In genomic region chr1:163147019-163147418, GRCh38 we compare ENCODE assay signal across 22 cellular contexts. TPM values are rescaled to one million over a fixed set of nuclear protein-coding genes. Genes with fewer than 3 reads are reported as not detected.
DNase-seq lines count a peak whose midpoint lies in the region; ATAC-seq, FAIRE-seq and TF ChIP-seq lines count a peak whose summit lies in the region.
"Had no signal": no experiment of that assay in that cellular context is flagged by ENCODE, and none has a peak within 500 bp of the region (broad histone marks: within the 10 kb centered on the region; RNA-seq: fewer than 3 reads in every experiment).

No MANE protein-coding gene starts in this region.

- H3K4me1 ChIP-seq in BE2C (peaks cover 74% of the 10 kb centered on the region), endothelial cell of umbilical vein (ENCODE audit: control insufficient read depth, extremely low read depth, insufficient read depth, low read length) (peaks cover 13% of the 10 kb centered on the region), osteoblast (ENCODE audit: insufficient read depth, low read length) (no peaks in the 10 kb centered on the region)

- H4K20me1 ChIP-seq in endothelial cell of umbilical vein (replicated peaks; ENCODE audit: control insufficient read depth, extremely low read depth, insufficient read depth, low read length): no peaks in the 10 kb centered on the region
- no peaks in the 10 kb centered on the region for H4K20me1 ChIP-seq in osteoblast (ENCODE audit: insufficient read depth, low read length)

- H3K9ac ChIP-seq in endothelial cell of umbilical vein (replicated peaks; ENCODE audit: extremely low read depth, insufficient read depth, low read length): peak overlapping the region; percentile 32

- H3K4me3 ChIP-seq in BE2C (ENCODE audit: low read depth, low read length) (no peak overlapping the region), endothelial cell of umbilical vein (replicated peaks in 1 of 3; ENCODE audit: insufficient read depth in 1 of 3, low read depth in 1 of 3, low read length in 3 of 3) (no peak overlapping the region), osteoblast (ENCODE audit: insufficient read depth, low read length) (no peak overlapping the region)

- TF ChIP-seq CTCF in BE2C (IDR thresholded peaks at IDR 0.05; ENCODE audit: low read depth, low read length): no peak
- TF ChIP-seq CTCF in endothelial cell of umbilical vein (IDR thresholded peaks at IDR 0.05; ENCODE audit: extremely low read depth in 1 of 2, insufficient read depth in 1 of 2, low read depth in 1 of 2, low read length in 2 of 2): no peak
- no peak for TF ChIP-seq CTCF in osteoblast (IDR thresholded peaks at IDR 0.05; ENCODE audit: extremely low read depth, low read depth, low read length)

- H3K36me3 ChIP-seq in BE2C (peaks cover 94% of the 10 kb centered on the region), endothelial cell of umbilical vein (ENCODE audit: control insufficient read depth in 2 of 2, extremely low read depth in 1 of 2, insufficient read depth in 2 of 2, low read length in 2 of 2) (peaks cover 0 to 12% of the 10 kb centered on the region in 2 experiments), osteoblast (ENCODE audit: insufficient read depth, low read length) (no peaks in the 10 kb centered on the region)

- DNase-seq in BE2C (peak; percentile 55), endothelial cell of umbilical vein (ENCODE audit: low read depth, low spot score) (peak; percentile 90), osteoblast (ENCODE audit: insufficient read length, low spot score, missing footprints) (peak; percentile 1), SK-N-DZ (ENCODE audit: low spot score) (no peak)
- no peak for DNase-seq in stimulated activated CD4-positive, alpha-beta T cell treated with anti-CD3 and anti-CD28 coated beads, Interleukin-1b, Interleukin-23, amount 100 ng/mL, for 48 hours
- no peak for DNase-seq in stimulated activated naive CD4-positive, alpha-beta T cell treated with Interleukin-2 at 50 U/mL for 16 hours (lab: John Stamatoyannopoulos, UW)
- no peak for DNase-seq in activated CD8-positive, alpha-beta memory T cell treated with anti-CD3 and anti-CD28 coated beads, Interleukin-2, amount 50 U/mL, for 4 hours
- DNase-seq: 8988T; C1 segment of cervical spinal cord; CD4-positive, CD25-positive, alpha-beta regulatory T cell; CD8-positive, alpha-beta memory T cell; COR-L47; DMS 273 treated with DMSO at 0.1 percent for 48 hours; DMS53; DND-41; H9; IMR-90 had no signal

- no peak for TF ChIP-seq POLR2A in endothelial cell of umbilical vein (IDR thresholded peaks at IDR 0.05; ENCODE audit: low read depth, low read length)

- no peaks in the 10 kb centered on the region for H3K27me3 ChIP-seq in BE2C
- H3K27me3 ChIP-seq in endothelial cell of umbilical vein (ENCODE audit: control insufficient read depth in 2 of 2, insufficient read depth in 2 of 2, low read length in 2 of 2): no peaks in the 10 kb centered on the region
- no peaks in the 10 kb centered on the region for H3K27me3 ChIP-seq in osteoblast (ENCODE audit: insufficient read depth, low read length)

- no TSS peak for BruUV-seq in endothelial cell of umbilical vein (replicated peaks; lab: Mats Ljungman, UMichigan)

- CTCF ChIA-PET in endothelial cell of umbilical vein (lab: Charles Lee): interaction anchor here (1.1 to 2.5 kb wide), 10 partner anchors 13 to 299 kb away, joined by 3 to 12 read pairs (median 4); no protein-coding TSS in a partner anchor

- H3K4me2 ChIP-seq in endothelial cell of umbilical vein (ENCODE audit: insufficient read depth, low read length) (peak overlapping the region; percentile 13), osteoblast (ENCODE audit: insufficient read depth, low read length) (no peak overlapping the region)

- peak overlapping the region; percentile 72 for H3K27ac ChIP-seq in endothelial cell of umbilical vein (ENCODE audit: insufficient read depth, low read depth, low read length)
- H3K27ac ChIP-seq in osteoblast (ENCODE audit: low read depth, low read length): no peak overlapping the region

- intact Hi-C loops in endothelial cell of umbilical vein (cut with micrococcal nuclease): loop anchor here (1.0 to 2.0 kb wide), 3 partner anchors 14 to 74 kb away; no protein-coding TSS in a partner anchor

- H2AFZ ChIP-seq in endothelial cell of umbilical vein (ENCODE audit: low read depth, low read length): no peak overlapping the region
- H2AFZ ChIP-seq in osteoblast (ENCODE audit: low read length): no peak overlapping the region

- no peaks in the 10 kb centered on the region for H3K9me1 ChIP-seq in endothelial cell of umbilical vein (replicated peaks; ENCODE audit: control insufficient read depth, extremely low read depth, insufficient read depth, low read length)

- H3K9me3 ChIP-seq in BE2C: no peaks in the 10 kb centered on the region
- no peaks in the 10 kb centered on the region for H3K9me3 ChIP-seq in endothelial cell of umbilical vein (replicated peaks; ENCODE audit: control insufficient read depth, insufficient read depth, low read length)
- H3K9me3 ChIP-seq in osteoblast (ENCODE audit: low read depth, low read length): no peaks in the 10 kb centered on the region

- H3K79me2 ChIP-seq in endothelial cell of umbilical vein (ENCODE audit: control insufficient read depth, insufficient read depth, low read length): no peaks in the 10 kb centered on the region
- no peaks in the 10 kb centered on the region for H3K79me2 ChIP-seq in osteoblast (ENCODE audit: insufficient read depth, low read length)

- ATAC-seq in SK-N-SH treated with all-trans-retinoic acid at 6 μM for 48 hours: peak; percentile 54

- peak; percentile 83 for FAIRE-seq in endothelial cell of umbilical vein (lab: Jason Lieb, UNC)
- FAIRE-seq: G401.6, GM12892, H1, HTR-8/SVneo had no signal

- POLR2A ChIA-PET in endothelial cell of umbilical vein (lab: Charles Lee): interaction anchor here (1.3 kb wide), 1 partner anchor 21 kb away, joined by 4 read pairs; no protein-coding TSS in a partner anchor

- dilution Hi-C loops in endothelial cell of umbilical vein (cut with MboI; ENCODE audit: extremely low pct_ligation_motif_present, low sequenced_read_pairs): no loop called here

TF ChIP-seq in SK-N-SH treated with all-trans-retinoic acid at 6 μM for 48 hours, 23 proteins besides CTCF, POLR2A, EP300 and RAD21 (continues in another document):
- no peak for TF ChIP-seq PPARA (CRISPR knock-in tag; IDR thresholded peaks at IDR 0.05; ENCODE audit: borderline replicate concordance)
- no peak for TF ChIP-seq CSRNP3 (CRISPR knock-in tag; IDR thresholded peaks at IDR 0.05)
- TF ChIP-seq BACH2 (CRISPR knock-in tag; IDR thresholded peaks at IDR 0.05; ENCODE audit: borderline replicate concordance): no peak
- TF ChIP-seq TCF4 (CRISPR knock-in tag; IDR thresholded peaks at IDR 0.05; ENCODE audit: borderline replicate concordance): peak; percentile 78
- TF ChIP-seq SNAI2 (CRISPR knock-in tag; IDR thresholded peaks at IDR 0.05): peak; percentile 44

TF ChIP-seq in endothelial cell of umbilical vein, 7 proteins besides CTCF, POLR2A, EP300 and RAD21:
- TF ChIP-seq EZH2 (IDR thresholded peaks at IDR 0.05; ENCODE audit: borderline replicate concordance, low read depth, low read length, severe bottlenecking): no peak
- peak; percentile 62 for TF ChIP-seq FOS (IDR thresholded peaks at IDR 0.05; ENCODE audit: borderline replicate concordance, insufficient read depth, low read length)
- no peak for TF ChIP-seq MAX (IDR thresholded peaks at IDR 0.05; ENCODE audit: insufficient read depth, insufficient read length)
- peak; percentile 97 for TF ChIP-seq GATA2 (IDR thresholded peaks at IDR 0.05; ENCODE audit: insufficient read depth, insufficient read length, low read depth, low read length)
- no peak for TF ChIP-seq MYC (IDR thresholded peaks at IDR 0.05; ENCODE audit: low read depth, low read length)
- peak; percentile 78 for TF ChIP-seq JUN (IDR thresholded peaks at IDR 0.05; ENCODE audit: borderline replicate concordance, insufficient read depth, insufficient read length, low read depth)
- TF ChIP-seq POLR2AphosphoS5 (IDR thresholded peaks at IDR 0.05; ENCODE audit: insufficient read depth, low read depth, low read length): peak; percentile 64

RNA-seq across cellular contexts. Expression of gene RGS5, which starts 55.7 kb away (rescaled TPM):
- 1,339 TPM for polyA plus RNA-seq in BE2C (2012; ENCODE audit: insufficient read depth, insufficient read length, low read depth)
- total RNA-seq in endothelial cell of umbilical vein (770 and 1,035 TPM in 2 replicates), osteoblast (1.8 and 2.1 TPM in 2 replicates)
- 233 and 287 TPM in 2 replicates for polyA plus RNA-seq in endothelial cell of umbilical vein
- polyA plus RNA-seq in endothelial cell of umbilical vein (2011; cell fraction: cytosol; rRNA removed): 424 and 485 TPM in 2 replicates
- polyA plus RNA-seq in endothelial cell of umbilical vein (2011; cell fraction: nucleus; rRNA removed): 220 and 222 TPM in 2 replicates
- 35.3 and 230 TPM in 2 replicates for polyA plus RNA-seq in endothelial cell of umbilical vein (2012)
- 436 and 440 TPM in 2 replicates for polyA minus RNA-seq in endothelial cell of umbilical vein
- not detected for polyA minus RNA-seq in endothelial cell of umbilical vein (2011; cell fraction: cytosol; rRNA and poly(A)+ RNA removed)
- polyA minus RNA-seq in endothelial cell of umbilical vein (2011; cell fraction: nucleus; rRNA and poly(A)+ RNA removed): 78.8 and 168 TPM in 2 replicates
- polyA plus RNA-seq in SK-N-DZ (2014; cell fraction: cytosol; rRNA removed): 208 and 413 TPM in 2 replicates
- polyA plus RNA-seq in SK-N-DZ (2014; cell fraction: nucleus; rRNA removed): 24.4 and 42.8 TPM in 2 replicates

Comparison
In these comparisons a context has a peak if more than half of its experiments do, and no peak if none do; other contexts are left out.
1. DNase-seq: peak in BE2C (single experiment), endothelial cell of umbilical vein (single experiment) and osteoblast (single experiment); none in stimulated activated CD4-positive, alpha-beta T cell treated with anti-CD3 and anti-CD28 coated beads, Interleukin-1b, Interleukin-23, amount 100 ng/mL, for 48 hours (single experiment), SK-N-DZ (single experiment), stimulated activated naive CD4-positive, alpha-beta T cell treated with Interleukin-2 at 50 U/mL for 16 hours (single experiment) and activated CD8-positive, alpha-beta memory T cell treated with anti-CD3 and anti-CD28 coated beads, Interleukin-2, amount 50 U/mL, for 4 hours (single experiment).
2. RNA of gene RGS5, which starts 55.7 kb away (total RNA-seq): 770 to 1,035 TPM in endothelial cell of umbilical vein; 1.8 to 2.1 TPM in osteoblast; every median in the first group is over 100 times any median in the second.